ENCODE assay signal across 1 cellular context in genomic region chr1:160108888-160109662, GRCh38.
TF ChIP-seq lines count a peak whose summit lies in the region.

No MANE protein-coding gene starts in this region.

TF ChIP-seq in K562, 482 proteins besides CTCF, POLR2A, EP300 and RAD21 (continued from another document):
- TF ChIP-seq TFAP4 (CRISPR knock-in tag; IDR thresholded peaks at IDR 0.05; ENCODE audit: borderline replicate concordance) (no peak), NFE2L1 (tag; IDR thresholded peaks at IDR 0.05; ENCODE audit: borderline replicate concordance, low read depth) (no peak), ZBTB11 (CRISPR knock-in tag; IDR thresholded peaks at IDR 0.05) (no peak), TGIF2 (CRISPR knock-in tag; IDR thresholded peaks at IDR 0.05) (no peak), HBP1 (CRISPR knock-in tag; IDR thresholded peaks at IDR 0.05) (no peak), ZNF384 (IDR thresholded peaks at IDR 0.05; ENCODE audit: low read depth, low read length) (no peak), RBFOX2 (IDR thresholded peaks at IDR 0.05; ENCODE audit: low read depth, low read length) (no peak), BCOR (IDR thresholded peaks at IDR 0.05) (peak; percentile 51; the same call in 1 of the 2 replicates), CHD7 (IDR thresholded peaks at IDR 0.05; ENCODE audit: low read depth, low read length) (no peak), NFATC3 (IDR thresholded peaks at IDR 0.05) (no peak), NBN (IDR thresholded peaks at IDR 0.05; ENCODE audit: low read depth) (0 out of 2 replicates have a peak, but pooled peaks have one; percentile 29), NFIC (IDR thresholded peaks at IDR 0.05) (no peak), ELF1 (tag; IDR thresholded peaks at IDR 0.05) (no peak)
- TF ChIP-seq, protein P1, sequence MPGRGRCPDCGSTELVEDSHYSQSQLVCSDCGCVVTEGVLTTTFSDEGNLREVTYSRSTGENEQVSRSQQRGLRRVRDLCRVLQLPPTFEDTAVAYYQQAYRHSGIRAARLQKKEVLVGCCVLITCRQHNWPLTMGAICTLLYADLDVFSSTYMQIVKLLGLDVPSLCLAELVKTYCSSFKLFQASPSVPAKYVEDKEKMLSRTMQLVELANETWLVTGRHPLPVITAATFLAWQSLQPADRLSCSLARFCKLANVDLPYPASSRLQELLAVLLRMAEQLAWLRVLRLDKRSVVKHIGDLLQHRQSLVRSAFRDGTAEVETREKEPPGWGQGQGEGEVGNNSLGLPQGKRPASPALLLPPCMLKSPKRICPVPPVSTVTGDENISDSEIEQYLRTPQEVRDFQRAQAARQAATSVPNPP (IDR thresholded peaks at IDR 0.05; ENCODE audit: borderline replicate concordance, insufficient read depth, insufficient read length) = no peak
